In the genomic region with DNA sequence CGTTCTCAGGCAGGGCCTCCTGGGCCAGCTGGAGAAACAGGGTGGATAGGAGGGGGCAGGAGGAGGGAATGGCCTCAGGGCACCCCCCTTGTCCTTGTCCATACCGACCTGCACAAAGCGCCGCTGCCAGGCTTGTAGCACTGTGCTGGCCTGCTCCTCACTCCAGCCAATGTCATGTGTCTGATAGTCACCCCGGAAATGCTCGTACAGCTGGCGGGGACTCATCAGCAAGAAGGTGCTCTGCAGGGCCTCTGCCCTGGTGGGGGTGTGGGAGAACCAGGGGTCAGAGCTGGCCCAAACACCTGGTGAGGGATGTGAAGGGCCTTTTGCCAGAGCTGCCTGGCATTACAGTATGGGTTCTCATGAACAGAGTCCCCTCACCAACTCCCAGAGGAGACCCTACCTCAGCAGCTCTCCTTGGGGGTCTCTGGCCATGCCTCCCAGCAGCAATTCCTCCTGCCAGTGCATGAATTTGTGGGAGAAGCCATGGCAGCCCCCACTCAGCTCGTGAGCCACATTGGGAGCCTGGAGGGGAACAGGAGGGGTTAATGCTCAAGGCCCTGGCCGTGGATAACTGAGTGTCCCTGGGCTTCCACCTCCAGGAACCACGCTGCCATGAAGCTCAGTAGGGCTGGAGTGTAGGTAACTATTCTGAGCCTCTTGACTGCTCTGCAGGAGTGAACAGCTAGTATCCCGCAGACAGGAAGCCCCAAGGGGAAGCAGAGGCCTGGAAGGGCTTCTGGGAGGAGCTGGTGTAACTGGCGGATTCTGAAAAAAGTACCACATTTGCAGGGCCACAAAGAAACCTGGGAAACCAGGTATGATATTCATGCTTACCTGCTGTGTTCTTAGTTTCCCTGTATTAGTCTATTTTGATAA, we compare ENCODE assay signal across 18 cellular contexts. TPM values are rescaled to one million over a fixed set of nuclear protein-coding genes. Genes with fewer than 3 reads are reported as not detected.
"Had no signal": no experiment of that assay in that cellular context is flagged by ENCODE, and none has a peak within 500 bp of the region (broad histone marks: within the 10 kb centered on the region; RNA-seq: fewer than 3 reads in every experiment).

No MANE protein-coding gene starts in this region.

- H3K4me1 ChIP-seq: gastrocnemius medialis had no signal

- H3K27ac ChIP-seq: gastrocnemius medialis, heart right ventricle, left ventricle myocardium inferior, ovary, VCaP had no signal

- H3K36me3 Mint-ChIP-seq: activated CD4-positive, alpha-beta memory T cell treated with anti-CD3 and anti-CD28 coated beads for 36 hours; activated naive CD8-positive, alpha-beta T cell treated with anti-CD3 and anti-CD28 coated beads, Interleukin-2, amount 10 ng/mL, durations not matched to agents 7 days and 5 days had no signal

- H3K4me3 Mint-ChIP-seq: activated CD4-positive, alpha-beta memory T cell treated with anti-CD3 and anti-CD28 coated beads for 36 hours; activated naive CD8-positive, alpha-beta T cell treated with anti-CD3 and anti-CD28 coated beads, Interleukin-2, amount 10 ng/mL, durations not matched to agents 7 days and 5 days; nephron progenitor cell; stimulated activated naive CD8-positive, alpha-beta T cell treated with anti-CD3 and anti-CD28 coated beads, Interleukin-15, Interleukin-2, amounts not matched to agents 100 ng/mL and 50 ng/mL, for 24 hours; T-helper 2 cell treated with Interferon-gamma antibody and Interleukin-4, amounts not matched to agents 5 μg/mL and 100 μg/mL, for 36 hours had no signal

- ATAC-seq: gastrocnemius medialis, heart right ventricle had no signal

- DNase-seq: activated CD4-positive, alpha-beta memory T cell treated with anti-CD3 and anti-CD28 coated beads for 36 hours; activated gamma-delta T cell treated with Interleukin-2 at 50 U/mL for 16 hours; activated naive CD8-positive, alpha-beta T cell treated with anti-CD3 and anti-CD28 coated beads, Interleukin-2, amount 10 ng/mL, durations not matched to agents 7 days and 5 days; activated T-cell treated with anti-CD3 and anti-CD28 coated beads, Interleukin-2, amount 50 U/mL, for 48 hours; effector CD4-positive, alpha-beta T cell; gastrocnemius medialis; heart right ventricle; left ventricle myocardium inferior; mesenchymal stem cell; nephron progenitor cell; stimulated activated CD4-positive, alpha-beta T cell treated with anti-CD3 and anti-CD28 coated beads, Interleukin-4, amount 100 ng/mL, for 1 hour; stimulated activated CD8-positive, alpha-beta memory T cell treated with anti-CD3 and anti-CD28 coated beads, Interleukin-4, amount 100 ng/mL, for 48 hours had no signal

- H3K36me3 ChIP-seq: gastrocnemius medialis, heart right ventricle, left ventricle myocardium inferior, ovary had no signal

- H3K9me3 Mint-ChIP-seq: activated CD4-positive, alpha-beta memory T cell treated with anti-CD3 and anti-CD28 coated beads for 36 hours; activated naive CD8-positive, alpha-beta T cell treated with anti-CD3 and anti-CD28 coated beads, Interleukin-2, amount 10 ng/mL, durations not matched to agents 7 days and 5 days; nephron progenitor cell; stimulated activated naive CD8-positive, alpha-beta T cell treated with anti-CD3 and anti-CD28 coated beads, Interleukin-15, Interleukin-2, amounts not matched to agents 100 ng/mL and 50 ng/mL, for 24 hours; T-helper 2 cell treated with Interferon-gamma antibody and Interleukin-4, amounts not matched to agents 5 μg/mL and 100 μg/mL, for 36 hours had no signal

- H3K9me3 ChIP-seq: gastrocnemius medialis, heart right ventricle, left ventricle myocardium inferior, ovary had no signal

- H3K27me3 ChIP-seq: gastrocnemius medialis, heart right ventricle, ovary had no signal

- H3K4me3 ChIP-seq: gastrocnemius medialis, heart right ventricle, left ventricle myocardium inferior, ovary had no signal

- H3K27ac Mint-ChIP-seq: activated CD4-positive, alpha-beta memory T cell treated with anti-CD3 and anti-CD28 coated beads for 36 hours; activated naive CD8-positive, alpha-beta T cell treated with anti-CD3 and anti-CD28 coated beads, Interleukin-2, amount 10 ng/mL, durations not matched to agents 7 days and 5 days; nephron progenitor cell; stimulated activated naive CD8-positive, alpha-beta T cell treated with anti-CD3 and anti-CD28 coated beads, Interleukin-15, Interleukin-2, amounts not matched to agents 100 ng/mL and 50 ng/mL, for 24 hours; T-helper 2 cell treated with Interferon-gamma antibody and Interleukin-4, amounts not matched to agents 5 μg/mL and 100 μg/mL, for 36 hours had no signal

RNA-seq across cellular contexts. Expression of a gene that starts 13.3 kb away (rescaled TPM):
- total RNA-seq: bronchial epithelial cell had no signal

RNA-seq across cellular contexts. Expression of a gene that starts 22.6 kb away (rescaled TPM):
- total RNA-seq: bronchial epithelial cell, gastrocnemius medialis, temporal lobe had no signal

RNA-seq across cellular contexts. Expression of a gene that starts 41.8 kb away (rescaled TPM):
- total RNA-seq: bronchial epithelial cell had no signal
